9 cellular contexts compared by ENCODE assay signal in genomic region chr12:62724947-62725447, GRCh38.
DNase-seq lines count a peak whose midpoint lies in the region; ATAC-seq and TF ChIP-seq lines count a peak whose summit lies in the region.
"Had no signal": no experiment of that assay in that cellular context is flagged by ENCODE, and none has a peak within 500 bp of the region (broad histone marks: within the 10 kb centered on the region; RNA-seq: fewer than 3 reads in every experiment).

No MANE protein-coding gene starts in this region.

- DNase-seq in Caki2 (ENCODE audit: low read depth): peak; percentile 92
- peak; percentile 32 for DNase-seq in NCI-H2196 treated with DMSO at 0.1 percent for 48 hours (lab: John Stamatoyannopoulos, UW; ENCODE audit: unreplicated experiment)
- peak; percentile 97 for DNase-seq in epithelial cell of prostate (ENCODE audit: low read depth, low spot score)
- no peak for DNase-seq in neural crest cell (ENCODE audit: low read depth, low spot score)
- DNase-seq in globus pallidus (ENCODE audit: low spot score): no peak
- DNase-seq in NAMALWA (ENCODE audit: low spot score): no peak

- no peak overlapping the region for H3K4me3 Mint-ChIP-seq in neural crest cell
- no peak overlapping the region for H3K4me3 Mint-ChIP-seq in stimulated activated memory B cell treated with anti-CD40 and anti-IgM and Interleukin-4, amounts not matched to agents 10 μg/mL and 1 μg/mL and 100 μg/mL, for 72 hours

- TF ChIP-seq CTCF in neural crest cell (conservative IDR thresholded peaks at IDR 0.05): no peak

- H3K4me1 Mint-ChIP-seq in neural crest cell: peaks cover 54% of the 10 kb centered on the region
- peaks cover 5% of the 10 kb centered on the region for H3K4me1 Mint-ChIP-seq in stimulated activated memory B cell treated with anti-CD40 and anti-IgM and Interleukin-4, amounts not matched to agents 10 μg/mL and 1 μg/mL and 100 μg/mL, for 72 hours

- ATAC-seq in HG03039 (IDR thresholded peaks at IDR 0.05; ENCODE audit: unreplicated experiment): no peak
- ATAC-seq in stimulated activated memory B cell treated with anti-CD40 and anti-IgM and Interleukin-4, amounts not matched to agents 10 μg/mL and 1 μg/mL and 100 μg/mL, for 72 hours: no peak

- H3K27ac Mint-ChIP-seq in neural crest cell (ENCODE audit: unreplicated experiment): peak overlapping the region; percentile 72
- no peak overlapping the region for H3K27ac Mint-ChIP-seq in stimulated activated memory B cell treated with anti-CD40 and anti-IgM and Interleukin-4, amounts not matched to agents 10 μg/mL and 1 μg/mL and 100 μg/mL, for 72 hours

- H3K27me3 Mint-ChIP-seq in neural crest cell (ENCODE audit: low read depth): no peaks in the 10 kb centered on the region
- no peaks in the 10 kb centered on the region for H3K27me3 Mint-ChIP-seq in stimulated activated memory B cell treated with anti-CD40 and anti-IgM and Interleukin-4, amounts not matched to agents 10 μg/mL and 1 μg/mL and 100 μg/mL, for 72 hours

- peak overlapping the region; percentile 79 for H3K27ac ChIP-seq in epithelial cell of prostate
- H3K27ac ChIP-seq: SK-N-MC had no signal

- no peaks in the 10 kb centered on the region for H3K36me3 Mint-ChIP-seq in neural crest cell (ENCODE audit: low read depth)
- H3K36me3 Mint-ChIP-seq in stimulated activated memory B cell treated with anti-CD40 and anti-IgM and Interleukin-4, amounts not matched to agents 10 μg/mL and 1 μg/mL and 100 μg/mL, for 72 hours: no peaks in the 10 kb centered on the region

- H3K9me3 Mint-ChIP-seq in neural crest cell: peaks cover 3% of the 10 kb centered on the region
- H3K9me3 Mint-ChIP-seq in stimulated activated memory B cell treated with anti-CD40 and anti-IgM and Interleukin-4, amounts not matched to agents 10 μg/mL and 1 μg/mL and 100 μg/mL, for 72 hours: no peaks in the 10 kb centered on the region

- in situ Hi-C loops in Caki2 (cut with HindIII; ENCODE audit: low pct_unique_long_range_greater_than_20kb, low sequenced_read_pairs): no loop called here

Comparison
In these comparisons a context has a peak if more than half of its experiments do, and no peak if none do; other contexts are left out.
1. DNase-seq: peak in Caki2 (single experiment), NCI-H2196 treated with DMSO at 0.1 percent for 48 hours (single experiment) and epithelial cell of prostate (single experiment); none in neural crest cell (single experiment), globus pallidus (single experiment) and NAMALWA (single experiment).